ENCODE assay signal across 10 cellular contexts in genomic region chr9:107141967-107142366, GRCh38.
DNase-seq lines count a peak whose midpoint lies in the region; ATAC-seq and TF ChIP-seq lines count a peak whose summit lies in the region.
"Had no signal": no experiment of that assay in that cellular context is flagged by ENCODE, and none has a peak within 500 bp of the region (broad histone marks: within the 10 kb centered on the region; RNA-seq: fewer than 3 reads in every experiment).

No MANE protein-coding gene starts in this region.

- H3K4me3 ChIP-seq in A673 (ENCODE audit: low read depth, low read length, poor library complexity, severe bottlenecking) (no peak overlapping the region), foreskin fibroblast (ENCODE audit: low read depth in 1 of 2, low read length in 2 of 2) (no peak overlapping the region), HAP-1 (no peak overlapping the region)
- H3K4me3 ChIP-seq: pancreas had no signal

- no peaks in the 10 kb centered on the region for H3K36me3 ChIP-seq in A673 (ENCODE audit: insufficient read depth, low read length, poor library complexity, severe bottlenecking)
- H3K36me3 ChIP-seq in HAP-1 (replicated peaks): no peaks in the 10 kb centered on the region
- H3K36me3 ChIP-seq: pancreas had no signal

- no peak for ATAC-seq in left ventricle myocardium superior
- ATAC-seq: CD8-positive, alpha-beta T cell; pancreas had no signal

- no peaks in the 10 kb centered on the region for H3K9me3 ChIP-seq in A673 (ENCODE audit: low read depth, low read length, poor library complexity, severe bottlenecking)
- no peaks in the 10 kb centered on the region for H3K9me3 ChIP-seq in HAP-1
- H3K9me3 ChIP-seq: pancreas had no signal

- peak; percentile 7 for DNase-seq in A673 (ENCODE audit: low spot score)
- DNase-seq in H4 (ENCODE audit: low spot score): peak; percentile 15
- peak; percentile 19 for DNase-seq in RPMI7951 (ENCODE audit: low read depth)
- peak in 1 of 2 donors; percentile 43 for DNase-seq in foreskin fibroblast
- DNase-seq in NCI-H1092 treated with DMSO at 0.1 percent for 48 hours (lab: John Stamatoyannopoulos, UW): no peak
- no peak for DNase-seq in HAP-1 (ENCODE audit: low spot score in 2 of 2)
- DNase-seq in left ventricle myocardium superior: no peak
- DNase-seq in NCI-H1105 treated with DMSO at 0.1 percent for 48 hours (lab: John Stamatoyannopoulos, UW): no peak
- DNase-seq: CD8-positive, alpha-beta T cell; pancreas had no signal

- CTCF ChIA-PET in A673 (lab: Charles Lee): interaction anchor here (0.7 kb wide), 1 partner anchor 1260 kb away, joined by 3 read pairs; no protein-coding TSS in a partner anchor

- peak; percentile 37; the same call in 1 of the 2 replicates for TF ChIP-seq CTCF in A673 (conservative IDR thresholded peaks at IDR 0.05; ENCODE audit: low read depth, low read length)
- peak; percentile 34 for TF ChIP-seq CTCF in foreskin fibroblast (IDR thresholded peaks at IDR 0.05; ENCODE audit: low read depth, low read length)

- intact Hi-C loops in A673 (cut with micrococcal nuclease; ENCODE audit: unreplicated experiment) (no loop called here), left ventricle myocardium superior (cut with micrococcal nuclease) (no loop called here)

- in situ Hi-C loops in HAP-1 (cut with MboI; ENCODE audit: low sequenced_read_pairs): no loop called here

- no peak overlapping the region for H3K27ac ChIP-seq in A673 (ENCODE audit: low read depth, low read length, poor library complexity, severe bottlenecking)
- H3K27ac ChIP-seq: pancreas had no signal

- peaks cover 13% of the 10 kb centered on the region for H3K27me3 ChIP-seq in A673 (replicated peaks; ENCODE audit: insufficient read depth, low read depth, low read length, poor library complexity)
- no peaks in the 10 kb centered on the region for H3K27me3 ChIP-seq in HAP-1 (ENCODE audit: low read depth)
- H3K27me3 ChIP-seq: pancreas had no signal

- BruUV-seq in A673 (replicated peaks; lab: Mats Ljungman, UMichigan): no TSS peak

- H3K4me1 ChIP-seq in A673 (ENCODE audit: insufficient read depth, low read length, poor library complexity, severe bottlenecking) (no peaks in the 10 kb centered on the region), HAP-1 (no peaks in the 10 kb centered on the region)
- H3K4me1 ChIP-seq: pancreas had no signal

- POLR2A ChIA-PET in A673 (lab: Charles Lee; ENCODE audit: low non-redundant PET): interaction anchor here (0.5 kb wide), 1 partner anchor 154 kb away, joined by 3 read pairs; no protein-coding TSS in a partner anchor

Comparison
In these comparisons a context has a peak if more than half of its experiments do, and no peak if none do; other contexts are left out.
1. DNase-seq: peak in A673 (single experiment), H4 (single experiment) and RPMI7951 (single experiment); none in NCI-H1092 treated with DMSO at 0.1 percent for 48 hours (single experiment), HAP-1 (0 of 2), left ventricle myocardium superior (single experiment) and NCI-H1105 treated with DMSO at 0.1 percent for 48 hours (single experiment).